8 cellular contexts compared by ENCODE assay signal in genomic region chr5:140664353-140665119, GRCh38. TPM values are rescaled to one million over a fixed set of nuclear protein-coding genes. Genes with fewer than 3 reads are reported as not detected.
A peak's percentile ranks its signal among the peaks of the same experiment; 100 is the strongest.
DNase-seq lines count a peak whose midpoint lies in the region; ATAC-seq, FAIRE-seq and TF ChIP-seq lines count a peak whose summit lies in the region.

WDR55 (plus strand) TSS chr5:140664904; CDS start chr5:140664913, 9 bp downstream.

- FAIRE-seq in kidney (lab: Jason Lieb, UNC), result no peak

- peak within 1 kb of the TSS; percentile 97 for H3K4me3 Mint-ChIP-seq in chondrocyte (ENCODE audit: unreplicated experiment)

- H3K4me1 Mint-ChIP-seq in chondrocyte (ENCODE audit: low read depth), result peaks cover 38% of the 10 kb centered on the region

- DNase-seq in AG10803 (ENCODE audit: low read depth) (peak; percentile 91), NCI-H510A (lab: John Stamatoyannopoulos, UW) (peak; percentile 83), chondrocyte (ENCODE audit: low spot score) (peak; percentile 98), kidney (peak; percentile 99)
- DNase-seq in activated CD4-positive, alpha-beta T cell treated with anti-CD3 and anti-CD28 coated beads for 24 hours (ENCODE audit: low read depth in 2 of 2), result peak; percentile 95 to 96
- peak; percentile 98 for DNase-seq in stimulated activated CD4-positive, alpha-beta T cell treated with anti-CD3 and anti-CD28 coated beads, Interleukin-15, amount 100 ng/mL, for 24 hours

- TF ChIP-seq CTCF in AG10803 (conservative IDR thresholded peaks at IDR 0.05; ENCODE audit: low read length) (no peak), chondrocyte (IDR thresholded peaks at IDR 0.05) (peak; percentile 5), kidney (IDR thresholded peaks at IDR 0.05; ENCODE audit: borderline replicate concordance, extremely low read depth, insufficient read depth) (no peak)

- H3K4me3 ChIP-seq in AG10803 (ENCODE audit: low read length) (peak within 1 kb of the TSS; percentile 97), kidney (ENCODE audit: low read length in 2 of 2) (peak within 1 kb of the TSS; percentile 89 to 91)

- peak within 1 kb of the TSS; percentile 86 to 91 for H3K27ac ChIP-seq in kidney (ENCODE audit: low read depth in 2 of 2, low read length in 2 of 2)

- H3K4me1 ChIP-seq in kidney (ENCODE audit: control insufficient read depth in 1 of 2, insufficient read depth in 1 of 2, low read depth in 1 of 2, low read length in 2 of 2), result no peaks in the 10 kb centered on the region

- peak within 1 kb of the TSS; percentile 84 to 87 for H3K9ac ChIP-seq in kidney (ENCODE audit: low read length in 2 of 2)

- H3K9me3 ChIP-seq in kidney (ENCODE audit: control insufficient read depth in 1 of 2, low read length in 2 of 2), result no peaks in the 10 kb centered on the region

- peaks cover 40 to 49% of the 10 kb centered on the region in 2 donors for H3K36me3 ChIP-seq in kidney (ENCODE audit: control insufficient read depth in 1 of 2, insufficient read depth in 2 of 2, low read length in 2 of 2)

- H3K9me3 Mint-ChIP-seq in chondrocyte (ENCODE audit: low read depth), result no peaks in the 10 kb centered on the region

- peak within 1 kb of the TSS; percentile 99 for H3K27ac Mint-ChIP-seq in chondrocyte (ENCODE audit: unreplicated experiment)

- peaks cover 34% of the 10 kb centered on the region for H3K36me3 Mint-ChIP-seq in chondrocyte (ENCODE audit: low read depth)

- intact Hi-C loops in kidney (cut with DNase I), result no loop called here

- no peaks in the 10 kb centered on the region for H3K27me3 Mint-ChIP-seq in chondrocyte (ENCODE audit: low read depth)

- ATAC-seq in GM19035 (IDR thresholded peaks at IDR 0.05; ENCODE audit: unreplicated experiment), result peak; percentile 98
- peak; percentile 98 for ATAC-seq in HG03354 (IDR thresholded peaks at IDR 0.05; ENCODE audit: poor library complexity, severe bottlenecking, unreplicated experiment)

RNA-seq across cellular contexts. Expression of gene WDR55, which starts in this region (rescaled TPM):
- 24.5 to 31.4 TPM (median 24.6 TPM) in 3 replicates for total RNA-seq in chondrocyte
- total RNA-seq in kidney, result 20.8 TPM
- 13.7 TPM for polyA plus RNA-seq in kidney (ENCODE audit: insufficient read depth, low read depth, low replicate concordance)

Comparison
In these comparisons a context has a peak if more than half of its experiments do, and no peak if none do; other contexts are left out.
1. Peak in every context shown above with its lines: DNase-seq, ATAC-seq, H3K4me3 ChIP-seq and H3K27ac ChIP-seq.